8 cellular contexts compared by ENCODE assay signal in the genomic region with DNA sequence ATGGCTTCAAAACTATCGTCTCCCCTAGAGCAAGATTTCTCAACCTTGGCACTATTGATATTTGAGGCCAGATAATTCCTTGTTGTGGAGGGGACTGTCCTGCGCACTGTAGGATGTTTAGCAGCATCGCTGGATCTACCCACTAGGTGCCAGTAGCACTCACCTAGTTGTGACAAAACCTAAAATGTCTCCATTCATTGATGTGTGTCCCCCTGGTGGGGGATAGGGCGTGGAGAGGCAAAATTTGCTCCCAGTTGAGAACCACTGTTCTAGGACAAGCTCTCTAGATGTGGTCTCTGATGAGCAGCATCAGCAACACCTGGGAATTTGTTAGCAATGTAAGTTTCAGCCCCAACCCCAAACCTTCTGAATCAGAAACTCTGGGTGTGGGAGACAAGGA.
DNase-seq lines count a peak whose midpoint lies in the region; ATAC-seq, FAIRE-seq and TF ChIP-seq lines count a peak whose summit lies in the region.

No MANE protein-coding gene starts in this region.

- DNase-seq in NCI-H748 (lab: John Stamatoyannopoulos, UW; ENCODE audit: unreplicated experiment) (peak; percentile 22), NCI-H748 treated with DMSO at 0.1 percent for 48 hours (lab: John Stamatoyannopoulos, UW) (no peak), RWPE2 (ENCODE audit: low spot score) (no peak), brain microvascular endothelial cell (no peak), GM12892 (ENCODE audit: insufficient read length) (no peak), mucosa of gallbladder (ENCODE audit: low spot score) (no peak), pons (ENCODE audit: low spot score) (no peak)
- peak; percentile 2 to 5 for DNase-seq in stimulated activated CD4-positive, alpha-beta T cell treated with anti-CD3 and anti-CD28 coated beads, Interleukin-4, amount 100 ng/mL, for 48 hours (ENCODE audit: low read depth in 2 of 2)

- in situ Hi-C loops in brain microvascular endothelial cell (cut with HindIII; ENCODE audit: low pct_ligation_motif_present, low sequenced_read_pairs) = no loop called here

- H3K27ac ChIP-seq in RWPE2 (ENCODE audit: poor library complexity, severe bottlenecking) = no peak overlapping the region
- no peak overlapping the region for H3K27ac ChIP-seq in brain microvascular endothelial cell

- no peak for FAIRE-seq in GM12892 (lab: Jason Lieb, UNC)

- TF ChIP-seq POLR2A in GM12892 (IDR thresholded peaks at IDR 0.05; ENCODE audit: low read depth, low read length) = no peak

- TF ChIP-seq CTCF in RWPE2 (IDR thresholded peaks at IDR 0.05; ENCODE audit: poor library complexity, severe bottlenecking) (peak; percentile 34), brain microvascular endothelial cell (IDR thresholded peaks at IDR 0.05; ENCODE audit: low read depth, low read length, missing control alignments) (peak; percentile 27)

- H3K36me3 ChIP-seq in RWPE2 (ENCODE audit: low read depth) (no peaks in the 10 kb centered on the region; the same call in 1 of the 2 replicates), brain microvascular endothelial cell (replicated peaks) (no peaks in the 10 kb centered on the region)

- no peaks in the 10 kb centered on the region for H3K27me3 ChIP-seq in RWPE2 (ENCODE audit: insufficient read depth, poor library complexity, severe bottlenecking)
- H3K27me3 ChIP-seq in brain microvascular endothelial cell (replicated peaks) = no peaks in the 10 kb centered on the region

- peak; percentile 52; the same call in 2 of the 3 replicates for ATAC-seq in RWPE2 (ENCODE audit: low read depth)

- H3K4me1 ChIP-seq in RWPE2 (ENCODE audit: insufficient read depth, poor library complexity, severe bottlenecking) = no peaks in the 10 kb centered on the region

- no peak overlapping the region for H3K4me3 ChIP-seq in RWPE2 (ENCODE audit: severe bottlenecking)
- H3K4me3 ChIP-seq in brain microvascular endothelial cell (ENCODE audit: low read depth, low read length) = no peak overlapping the region

- H3K9me3 ChIP-seq in RWPE2 (ENCODE audit: severe bottlenecking) = peaks cover 5% of the 10 kb centered on the region

Comparison
In these comparisons a context has a peak if more than half of its experiments do, and no peak if none do; other contexts are left out.
1. DNase-seq: peak in NCI-H748 (single experiment) and stimulated activated CD4-positive, alpha-beta T cell treated with anti-CD3 and anti-CD28 coated beads, Interleukin-4, amount 100 ng/mL, for 48 hours (2 of 2); none in NCI-H748 treated with DMSO at 0.1 percent for 48 hours (single experiment), RWPE2 (single experiment), brain microvascular endothelial cell (single experiment), GM12892 (single experiment), mucosa of gallbladder (single experiment) and pons (single experiment).